In genomic region chr7:148262721-148263229, GRCh38 we compare ENCODE assay signal across 8 cellular contexts.
DNase-seq lines count a peak whose midpoint lies in the region; ATAC-seq and TF ChIP-seq lines count a peak whose summit lies in the region.

No MANE protein-coding gene starts in this region.

- peak overlapping the region; percentile 48 for H3K9ac ChIP-seq in neural cell (ENCODE audit: low read length)

- H3K9me3 ChIP-seq in OCI-LY7 (ENCODE audit: low read length), result no peaks in the 10 kb centered on the region
- H3K9me3 ChIP-seq in neural cell (ENCODE audit: low read length), result no peaks in the 10 kb centered on the region
- no peaks in the 10 kb centered on the region for H3K9me3 ChIP-seq in stomach

- H3K27ac ChIP-seq in OCI-LY7 (ENCODE audit: low read depth, low read length, poor library complexity, severe bottlenecking) (no peak overlapping the region), neural cell (ENCODE audit: low read length) (peak overlapping the region; percentile 28), stomach (no peak overlapping the region)

- ATAC-seq in GM19328 (IDR thresholded peaks at IDR 0.05; ENCODE audit: unreplicated experiment) (peak; percentile 60), HG03520 (IDR thresholded peaks at IDR 0.05; ENCODE audit: unreplicated experiment) (peak; percentile 75)

- peak; percentile 25 for TF ChIP-seq EP300 in neural cell (conservative IDR thresholded peaks at IDR 0.05; ENCODE audit: poor library complexity, severe bottlenecking)
- TF ChIP-seq EP300 in stomach (IDR thresholded peaks at IDR 0.05), result no peak

- intact Hi-C loops in OCI-LY7 (cut with micrococcal nuclease; ENCODE audit: unreplicated experiment), result loop anchor here (5.0 kb wide), 1 partner anchor 225 kb away; no protein-coding TSS in a partner anchor
- intact Hi-C loops in stomach (cut with DNase I; ENCODE audit: low total_unique reads), result no loop called here

- POLR2A ChIA-PET in OCI-LY7 (lab: Charles Lee), result interaction anchor here (0.6 kb wide), 1 partner anchor 275 kb away, joined by 3 read pairs; no protein-coding TSS in a partner anchor

- H3F3A ChIP-seq in neural cell (ENCODE audit: insufficient read depth, low read length, poor library complexity, severe bottlenecking), result no peaks in the 10 kb centered on the region

- H3K4me2 ChIP-seq in OCI-LY7 (ENCODE audit: low read length), result no peak overlapping the region
- H3K4me2 ChIP-seq in neural cell (ENCODE audit: low read length), result no peak overlapping the region

- H3K36me3 ChIP-seq in OCI-LY7 (ENCODE audit: insufficient read depth, low read length) (no peaks in the 10 kb centered on the region), neural cell (ENCODE audit: insufficient read depth, low read length) (no peaks in the 10 kb centered on the region), stomach (no peaks in the 10 kb centered on the region)

- TF ChIP-seq CTCF in OCI-LY7 (conservative IDR thresholded peaks at IDR 0.05; ENCODE audit: low read length) (peak; percentile 94), fibroblast of pulmonary artery (IDR thresholded peaks at IDR 0.05; ENCODE audit: low read length, missing control alignments) (peak; percentile 96), neural cell (IDR thresholded peaks at IDR 0.05; ENCODE audit: poor library complexity, severe bottlenecking) (peak; percentile 96), stomach (IDR thresholded peaks at IDR 0.05) (peak in 5 of 7 experiments; percentile 88 to 95 (median 91))

- BruUV-seq in OCI-LY7 (replicated peaks; lab: Mats Ljungman, UMichigan), result no TSS peak

- WGBS in stomach, 5 donors, result 3 to 9% (median 6%) methylated on average over 18 of the region's 18 CpGs

- H3K4me1 ChIP-seq in OCI-LY7 (ENCODE audit: insufficient read depth, low read length, poor library complexity, severe bottlenecking) (no peaks in the 10 kb centered on the region), stomach (peaks cover 0 to 16% (median 11%) of the 10 kb centered on the region in 4 donors)

- H3K9me2 ChIP-seq in OCI-LY7 (ENCODE audit: insufficient read depth, low read length), result no peaks in the 10 kb centered on the region
- H3K9me2 ChIP-seq in neural cell (ENCODE audit: insufficient read depth, low read length), result no peaks in the 10 kb centered on the region

- H2AFZ ChIP-seq in OCI-LY7 (ENCODE audit: low read length), result no peak overlapping the region
- H2AFZ ChIP-seq in neural cell (ENCODE audit: low read depth, low read length), result no peak overlapping the region

- CTCF ChIA-PET in OCI-LY7 (lab: Charles Lee; ENCODE audit: unreplicated experiment), result no interaction called here

- peak; percentile 50 for DNase-seq in CD1c-positive myeloid dendritic cell (ENCODE audit: extremely low spot score)
- peak; percentile 51 for DNase-seq in OCI-LY7 (ENCODE audit: low spot score)
- DNase-seq in activated T-cell treated with anti-CD3 and anti-CD28 coated beads, Interleukin-2, amount 50 U/mL, for 48 hours, result peak; percentile 78 to 79
- DNase-seq in fibroblast of pulmonary artery (ENCODE audit: low read depth), result peak; percentile 65
- peak; percentile 68 for DNase-seq in stomach

- no peak overlapping the region for H3K4me3 ChIP-seq in OCI-LY7 (ENCODE audit: low read depth, low read length, poor library complexity, severe bottlenecking)
- H3K4me3 ChIP-seq in fibroblast of pulmonary artery (replicated peaks; ENCODE audit: low read depth, low read length), result no peak overlapping the region
- peak overlapping the region; percentile 16 for H3K4me3 ChIP-seq in neural cell (ENCODE audit: low read length)
- H3K4me3 ChIP-seq in stomach, result peak overlapping the region in 1 of 4 donors; percentile 13

- H4K20me1 ChIP-seq in OCI-LY7 (ENCODE audit: insufficient read depth, low read length) (no peaks in the 10 kb centered on the region), neural cell (ENCODE audit: insufficient read depth) (no peaks in the 10 kb centered on the region)

- H3K79me2 ChIP-seq in OCI-LY7 (ENCODE audit: insufficient read depth, low read depth, low read length) (no peaks in the 10 kb centered on the region), neural cell (replicated peaks; ENCODE audit: insufficient read depth, low read length) (no peaks in the 10 kb centered on the region)

- TF ChIP-seq POLR2A in stomach (IDR thresholded peaks at IDR 0.05), result no peak

- peak; percentile 97 for TF ChIP-seq RAD21 in neural cell (conservative IDR thresholded peaks at IDR 0.05)

- H3K27me3 ChIP-seq in neural cell (ENCODE audit: insufficient read depth, low read depth, low read length) (no peaks in the 10 kb centered on the region), stomach (no peaks in the 10 kb centered on the region)

TF ChIP-seq in neural cell, 6 proteins besides CTCF, POLR2A, EP300 and RAD21:
- TF ChIP-seq MXI1 (conservative IDR thresholded peaks at IDR 0.05; ENCODE audit: poor library complexity, severe bottlenecking) (peak; percentile 29), TAF1 (IDR thresholded peaks at IDR 0.05; ENCODE audit: low read depth) (no peak), EZH2 (IDR thresholded peaks at IDR 0.05; ENCODE audit: borderline replicate concordance, insufficient read depth, low read length, poor library complexity, severe bottlenecking) (no peak), REST (IDR thresholded peaks at IDR 0.05; ENCODE audit: borderline replicate concordance) (no peak), SMC3 (conservative IDR thresholded peaks at IDR 0.05; ENCODE audit: poor library complexity) (peak; percentile 94), POLR2AphosphoS5 (IDR thresholded peaks at IDR 0.05) (no peak)
